In the genomic region with DNA sequence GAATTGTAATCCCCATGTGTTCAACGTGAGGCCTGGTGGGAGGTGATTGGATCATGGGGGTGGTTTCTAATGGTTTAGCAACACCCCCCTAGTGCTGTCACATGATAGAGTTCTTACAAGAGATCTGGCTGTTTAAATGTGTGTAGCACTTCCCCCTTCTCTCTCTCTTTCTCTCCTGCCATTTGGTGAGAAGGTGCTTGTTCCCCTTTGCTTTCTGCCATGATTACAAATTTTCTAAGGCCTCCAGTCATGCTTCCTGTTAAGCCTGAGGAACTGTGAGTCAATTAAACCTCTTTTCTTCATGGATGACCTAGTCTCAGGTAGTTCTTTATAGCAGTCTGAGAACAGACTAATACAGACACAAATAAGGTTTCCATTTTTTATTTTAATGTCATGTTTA, we compare ENCODE assay signal across 1 cellular context.
TF ChIP-seq lines count a peak whose summit lies in the region.

No MANE protein-coding gene starts in this region.

TF ChIP-seq in IMR-90, 13 proteins besides CTCF, POLR2A, EP300 and RAD21 (continued from another document):
- no peak for TF ChIP-seq ELK1 (IDR thresholded peaks at IDR 0.05; ENCODE audit: borderline replicate concordance, low read depth, low read length)
- no peak for TF ChIP-seq NFE2L2 (IDR thresholded peaks at IDR 0.05; ENCODE audit: low read depth, low read length)
- no peak for TF ChIP-seq SMC3 (IDR thresholded peaks at IDR 0.05; ENCODE audit: low read depth, low read length)
- TF ChIP-seq RCOR1 (IDR thresholded peaks at IDR 0.05; ENCODE audit: insufficient replicate concordance, low read length): no peak
- no peak for TF ChIP-seq BHLHE40 (IDR thresholded peaks at IDR 0.05; ENCODE audit: low read depth, low read length)
TF ChIP-seq in IMR-90: peak in this region for 0.
